In the genomic region with DNA sequence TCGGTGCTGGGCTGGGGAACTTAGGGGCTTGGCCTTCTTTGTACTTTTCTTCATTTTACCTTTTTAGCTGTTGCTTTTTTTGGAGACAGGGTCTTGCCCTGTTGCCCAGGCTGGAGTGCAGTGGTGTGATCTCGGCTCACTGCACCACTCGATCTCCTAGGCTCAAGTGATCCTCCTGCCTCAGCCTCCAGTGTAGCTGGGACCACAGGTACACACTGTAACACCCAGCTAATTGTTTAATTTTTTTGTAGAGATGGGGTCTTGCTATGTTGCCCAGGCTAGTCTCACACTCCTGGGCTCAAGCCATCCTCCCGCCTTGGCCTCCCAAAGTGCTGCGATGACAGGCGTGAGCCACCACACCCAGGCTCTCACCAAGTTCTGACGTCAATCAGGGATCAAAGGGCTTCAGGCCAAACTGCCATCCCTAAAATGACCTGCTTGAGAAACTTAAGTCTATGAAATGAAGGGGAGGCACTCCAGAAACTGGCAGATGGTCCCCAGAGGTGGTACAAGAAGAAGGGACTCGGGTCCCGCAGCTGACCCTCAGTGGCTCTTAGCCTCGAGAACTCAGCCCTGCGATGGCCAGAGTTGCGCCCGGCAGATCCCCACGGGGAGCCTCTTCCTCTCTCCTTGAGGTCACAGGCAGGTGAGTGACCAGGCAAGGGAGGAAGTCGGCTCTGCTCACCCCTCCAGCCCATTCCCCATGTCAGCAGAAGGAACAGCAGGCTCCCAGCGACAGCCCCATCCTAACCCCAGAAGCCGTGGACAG, we compare ENCODE assay signal across 20 cellular contexts.
"Had no signal": no experiment of that assay in that cellular context is flagged by ENCODE, and none has a peak within 500 bp of the region (broad histone marks: within the 10 kb centered on the region; RNA-seq: fewer than 3 reads in every experiment).

No MANE protein-coding gene starts in this region.

- H3K4me3 ChIP-seq: dorsolateral prefrontal cortex, heart left ventricle, mucosa of descending colon, pancreas, smooth muscle cell, stomach, thoracic aorta, transverse colon had no signal

- H3K36me3 Mint-ChIP-seq: natural killer cell had no signal

- H3K36me3 ChIP-seq: heart left ventricle, pancreas, thoracic aorta, transverse colon had no signal

- H3K9me3 Mint-ChIP-seq: natural killer cell, neural crest cell had no signal

- DNase-seq: cortex of kidney; dorsolateral prefrontal cortex; effector CD8-positive, alpha-beta T cell; hippocampal formation; mammary epithelial cell; mucosa of descending colon; natural killer cell; nucleus accumbens; stimulated activated CD4-positive, alpha-beta T cell treated with anti-CD3 and anti-CD28 coated beads, Interleukin-4, amount 100 ng/mL, for 1 hour; stimulated activated CD8-positive, alpha-beta memory T cell treated with anti-CD3 and anti-CD28 coated beads, Interleukin-4, amount 100 ng/mL, for 48 hours; stimulated activated naive CD4-positive, alpha-beta T cell; stomach; substantia nigra; transverse colon had no signal

- H3K27ac Mint-ChIP-seq: natural killer cell, progenitor cell of endocrine pancreas had no signal

- H3K9me3 ChIP-seq: heart left ventricle, mucosa of descending colon, pancreas, stomach, thoracic aorta, transverse colon had no signal

- H3K4me3 Mint-ChIP-seq: natural killer cell, neural crest cell had no signal

- H3K4me2 ChIP-seq: smooth muscle cell had no signal

- H3K27me3 ChIP-seq: dorsolateral prefrontal cortex, pancreas, stomach, transverse colon had no signal

- H3K27ac ChIP-seq: heart left ventricle, pancreas, stomach, thoracic aorta, transverse colon had no signal
